ENCODE assay signal across 10 cellular contexts in genomic region chr17:42266918-42267766, GRCh38. TPM values are rescaled to one million over a fixed set of nuclear protein-coding genes. Genes with fewer than 3 reads are reported as not detected.
DNase-seq lines count a peak whose midpoint lies in the region; ATAC-seq and TF ChIP-seq lines count a peak whose summit lies in the region.
"Had no signal": no experiment of that assay in that cellular context is flagged by ENCODE, and none has a peak within 500 bp of the region (broad histone marks: within the 10 kb centered on the region; RNA-seq: fewer than 3 reads in every experiment).

No MANE protein-coding gene starts in this region.

- no peak overlapping the region for H3K4me2 ChIP-seq in fibroblast of lung (ENCODE audit: extremely low read depth, insufficient read depth, low read length)

- H3K4me1 ChIP-seq in fibroblast of lung (ENCODE audit: control insufficient read depth, extremely low read depth, insufficient read depth, low read length), result peaks cover 2% of the 10 kb centered on the region
- peaks cover 0 to 55% (median 27%) of the 10 kb centered on the region in 4 donors for H3K4me1 ChIP-seq in stomach

- no peak overlapping the region for H2AFZ ChIP-seq in fibroblast of lung (ENCODE audit: low read length)

- no peaks in the 10 kb centered on the region for H3K9me3 Mint-ChIP-seq in activated CD4-positive, alpha-beta T cell treated with anti-CD3 and anti-CD28 coated beads, Interleukin-2, amount 10 ng/mL, durations not matched to agents 24 days and 14 days

- no peak for TF ChIP-seq POLR2A in stomach (IDR thresholded peaks at IDR 0.05)

- H3K27me3 Mint-ChIP-seq in activated CD4-positive, alpha-beta T cell treated with anti-CD3 and anti-CD28 coated beads, Interleukin-2, amount 10 ng/mL, durations not matched to agents 24 days and 14 days, result no peaks in the 10 kb centered on the region

- no peaks in the 10 kb centered on the region for H3K9me3 ChIP-seq in fibroblast of lung (ENCODE audit: control insufficient read depth, insufficient read depth, low read depth, low read length)
- H3K9me3 ChIP-seq in stomach, result no peaks in the 10 kb centered on the region

- H3K4me3 Mint-ChIP-seq in activated CD4-positive, alpha-beta T cell treated with anti-CD3 and anti-CD28 coated beads, Interleukin-2, amount 10 ng/mL, durations not matched to agents 24 days and 14 days, result peak overlapping the region; percentile 76

- H3K4me3 ChIP-seq in fibroblast of lung (replicated peaks in 1 of 4; ENCODE audit: control extremely low read depth in 1 of 4, insufficient read depth in 1 of 4, low read depth in 3 of 4, low read length in 4 of 4) (no peak overlapping the region), stomach (no peak overlapping the region)

- H3K27ac ChIP-seq in fibroblast of lung (ENCODE audit: insufficient read depth, low read length), result peak overlapping the region; percentile 81
- peak overlapping the region in 3 of 5 donors; percentile 37 to 55 (median 48) for H3K27ac ChIP-seq in stomach

- TF ChIP-seq EP300 in stomach (IDR thresholded peaks at IDR 0.05), result no peak

- intact Hi-C loops in activated CD4-positive, alpha-beta T cell treated with anti-CD3 and anti-CD28 coated beads, Interleukin-2, amount 10 ng/mL, durations not matched to agents 24 days and 14 days (cut with micrococcal nuclease), result loop anchor here (1.0 kb wide), 1 partner anchor 17 kb away; no protein-coding TSS in a partner anchor
- intact Hi-C loops in stomach (cut with DNase I; ENCODE audit: low total_unique reads), result no loop called here

- peak; percentile 57 for DNase-seq in activated naive CD4-positive, alpha-beta T cell treated with Interleukin-2 at 50 U/mL for 16 hours
- DNase-seq in activated naive CD4-positive, alpha-beta T cell (lab: John Stamatoyannopoulos, UW), result no peak
- peak; percentile 85 for DNase-seq in activated CD4-positive, alpha-beta T cell treated with anti-CD3 and anti-CD28 coated beads, Interleukin-2, amount 10 ng/mL, durations not matched to agents 24 days and 14 days
- DNase-seq in fibroblast of lung (ENCODE audit: low read depth in 2 of 2) (peak; percentile 87 to 99), stomach (no peak), hippocampal formation (lab: John Stamatoyannopoulos, UW) (no peak), globus pallidus (ENCODE audit: low spot score) (no peak)
- DNase-seq: Calu3 had no signal

- no peaks in the 10 kb centered on the region for H4K20me1 ChIP-seq in fibroblast of lung (ENCODE audit: control insufficient read depth, extremely low read depth, insufficient read depth, low read length)

- H3K79me2 ChIP-seq in fibroblast of lung (ENCODE audit: control insufficient read depth, insufficient read depth, low read length), result peaks cover 10% of the 10 kb centered on the region

- H3K36me3 ChIP-seq in fibroblast of lung (ENCODE audit: control insufficient read depth, insufficient read depth, low read length), result no peaks in the 10 kb centered on the region
- no peaks in the 10 kb centered on the region for H3K36me3 ChIP-seq in stomach

- no peak for TF ChIP-seq CTCF in fibroblast of lung (conservative IDR thresholded peaks at IDR 0.05 in 1 of 2, IDR thresholded peaks at IDR 0.05 in 1 of 2; ENCODE audit: low read depth in 1 of 2, low read length in 2 of 2)
- TF ChIP-seq CTCF in stomach (IDR thresholded peaks at IDR 0.05), result no peak

- H3K36me3 Mint-ChIP-seq in activated CD4-positive, alpha-beta T cell treated with anti-CD3 and anti-CD28 coated beads, Interleukin-2, amount 10 ng/mL, durations not matched to agents 24 days and 14 days (ENCODE audit: low read depth), result peaks cover 44% of the 10 kb centered on the region

- ATAC-seq in HG02763 (IDR thresholded peaks at IDR 0.05; ENCODE audit: unreplicated experiment), result no peak
- ATAC-seq: sciatic nerve had no signal

- peaks cover 52% of the 10 kb centered on the region for H3K4me1 Mint-ChIP-seq in activated CD4-positive, alpha-beta T cell treated with anti-CD3 and anti-CD28 coated beads, Interleukin-2, amount 10 ng/mL, durations not matched to agents 24 days and 14 days

- WGBS in stomach, 5 donors, result 62 to 71% (median 67%) methylated on average over 9 of the region's 9 CpGs

- peak overlapping the region; percentile 98 for H3K27ac Mint-ChIP-seq in activated CD4-positive, alpha-beta T cell treated with anti-CD3 and anti-CD28 coated beads, Interleukin-2, amount 10 ng/mL, durations not matched to agents 24 days and 14 days

- no peaks in the 10 kb centered on the region for H3K27me3 ChIP-seq in fibroblast of lung (ENCODE audit: control insufficient read depth, insufficient read depth, low read length)
- H3K27me3 ChIP-seq in stomach, result no peaks in the 10 kb centered on the region

- H3K9ac ChIP-seq in fibroblast of lung (ENCODE audit: insufficient read depth, low read length), result no peak overlapping the region

RNA-seq across cellular contexts. Expression of gene STAT5B, which starts 9.0 kb away (rescaled TPM):
- 184 and 189 TPM in 2 replicates for total RNA-seq in activated CD4-positive, alpha-beta T cell treated with anti-CD3 and anti-CD28 coated beads, Interleukin-2, amount 10 ng/mL, durations not matched to agents 24 days and 14 days
- 24.4 and 25.9 TPM in 2 replicates for total RNA-seq in fibroblast of lung
- 18.0 and 29.6 TPM in 2 replicates for polyA plus RNA-seq in fibroblast of lung
- polyA plus RNA-seq in fibroblast of lung (2012), result 13.9 and 21.0 TPM in 2 replicates
- 21.1 and 29.1 TPM in 2 replicates for polyA minus RNA-seq in fibroblast of lung (ENCODE audit: low replicate concordance)
- 10 to 100 TPM; 51.4 to 86.2 (median 62.4) TPM for total RNA-seq in stomach
- 10 to 100 TPM; 18.9 to 24.1 (median 19.8) TPM for polyA plus RNA-seq in stomach

RNA-seq across cellular contexts. Expression of gene STAT5A, which starts 21.2 kb away (rescaled TPM):
- total RNA-seq in activated CD4-positive, alpha-beta T cell treated with anti-CD3 and anti-CD28 coated beads, Interleukin-2, amount 10 ng/mL, durations not matched to agents 24 days and 14 days, result 346 and 348 TPM in 2 replicates
- total RNA-seq in fibroblast of lung, result 26.2 and 28.4 TPM in 2 replicates
- 5.5 and 6.9 TPM in 2 replicates for polyA plus RNA-seq in fibroblast of lung
- 5.1 and 7.7 TPM in 2 replicates for polyA plus RNA-seq in fibroblast of lung (2012)
- 16.8 and 37.8 TPM in 2 replicates for polyA minus RNA-seq in fibroblast of lung (ENCODE audit: low replicate concordance)
- total RNA-seq in stomach, result 10 to 100 TPM; 16.2 to 81.7 (median 20.6) TPM
- polyA plus RNA-seq in stomach, result 10 to 100 TPM in 2 of 3 donors, 1 to 10 TPM in 1; 9.6 to 10.5 (median 10.5) TPM

Comparison
In these comparisons a context has a peak if more than half of its experiments do, and no peak if none do; other contexts are left out.
1. DNase-seq: peak in activated naive CD4-positive, alpha-beta T cell treated with Interleukin-2 at 50 U/mL for 16 hours (single experiment), activated CD4-positive, alpha-beta T cell treated with anti-CD3 and anti-CD28 coated beads, Interleukin-2, amount 10 ng/mL, durations not matched to agents 24 days and 14 days (single experiment) and fibroblast of lung (2 of 2); none in activated naive CD4-positive, alpha-beta T cell (0 of 4), stomach (single experiment), hippocampal formation (0 of 2) and globus pallidus (single experiment).